9 cellular contexts compared by ENCODE assay signal in the genomic region with DNA sequence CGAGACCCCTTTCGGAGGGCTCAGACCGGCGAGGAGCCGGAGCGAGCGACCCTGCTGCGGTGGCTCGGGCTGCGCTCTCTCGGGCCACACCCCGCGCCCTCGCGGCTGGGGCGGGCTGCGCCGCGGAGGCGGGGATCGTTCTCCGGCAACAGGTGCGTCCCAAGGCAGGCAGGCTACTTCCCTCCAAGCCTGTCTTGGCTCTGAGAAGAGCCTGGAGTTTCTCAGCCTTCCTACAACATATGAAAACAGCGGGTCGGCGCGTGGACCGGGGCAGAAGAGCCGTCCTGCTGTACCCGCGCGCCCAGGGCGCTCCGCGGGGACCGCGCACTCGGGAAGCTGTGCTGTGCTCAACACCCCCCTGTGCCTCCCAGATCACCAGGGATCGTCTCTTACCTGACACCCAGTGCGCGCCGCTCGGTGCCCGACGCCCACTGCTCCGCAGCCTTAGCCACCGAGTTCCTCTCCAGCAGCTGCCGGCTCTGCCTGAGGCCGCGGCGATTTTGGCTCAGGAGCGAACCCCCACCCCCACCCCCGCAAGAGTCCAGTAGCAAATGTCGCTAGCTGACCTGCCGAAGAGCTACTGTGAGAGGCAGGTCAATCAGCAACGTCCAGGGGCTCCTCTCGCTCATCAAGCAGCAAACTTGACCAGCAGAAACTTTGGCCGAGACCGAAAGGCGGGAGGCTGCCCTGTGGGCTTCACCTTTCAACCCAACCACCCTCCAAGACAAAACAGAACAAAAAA. TPM values are rescaled to one million over a fixed set of nuclear protein-coding genes. Genes with fewer than 3 reads are reported as not detected.
DNase-seq lines count a peak whose midpoint lies in the region; ATAC-seq, FAIRE-seq and TF ChIP-seq lines count a peak whose summit lies in the region.
"Had no signal": no experiment of that assay in that cellular context is flagged by ENCODE, and none has a peak within 500 bp of the region (broad histone marks: within the 10 kb centered on the region; RNA-seq: fewer than 3 reads in every experiment).

No MANE protein-coding gene starts in this region.

- no peak overlapping the region for H2BK120ac ChIP-seq in H1 (replicated peaks; ENCODE audit: low read depth, low read length)

- H2BK20ac ChIP-seq in H1 (ENCODE audit: low read length) = no peak overlapping the region

- no peak overlapping the region for H4K91ac ChIP-seq in H1 (replicated peaks; ENCODE audit: insufficient read length, low read length)

- no peak overlapping the region for H3K14ac ChIP-seq in H1 (ENCODE audit: insufficient read length)

- H4K5ac ChIP-seq in H1 (ENCODE audit: insufficient read length, low read depth, low read length) = no peak overlapping the region

- no peak overlapping the region for H3K4ac ChIP-seq in H1 (replicated peaks; ENCODE audit: insufficient read length, low read depth, low read length)

- no peaks in the 10 kb centered on the region for H3F3A ChIP-seq in PC-3 (ENCODE audit: low read length, unreplicated experiment)

- no peak overlapping the region for H3K4me3 Mint-ChIP-seq in natural killer cell treated with Interleukin-12 subunit alpha and Interleukin-12 subunit beta and Interleukin-15 and Interleukin-18, amount 100 ng/mL, for 72 hours

- H3K79me1 ChIP-seq in H1 (ENCODE audit: low read depth, low read length) = no peaks in the 10 kb centered on the region

- H2AK5ac ChIP-seq in H1 (ENCODE audit: low read depth, low read length) = no peak overlapping the region

- WGBS in H1 (ENCODE audit: extremely low coverage in 1 of 2, insufficient coverage in 1 of 2, insufficient read length in 1 of 2, insufficient replicate concordance in 2 of 2, low coverage in 1 of 2, low lambda C conversion rate in 2 of 2, missing lambda C conversion rate in 1 of 2), 2 experiments = 2% methylated on average over 50 of the region's 60 CpGs; no CpG with 5 or more reads in 1 of the 2 experiments

- no peak for TF ChIP-seq CTCF in PC-3 (conservative IDR thresholded peaks at IDR 0.05; ENCODE audit: low read depth, low read length)
- no peak for TF ChIP-seq CTCF in H1 (IDR thresholded peaks at IDR 0.05; ENCODE audit: control extremely low read depth in 1 of 3, insufficient read depth in 1 of 3, low read depth in 1 of 3, low read length in 3 of 3)

- intact Hi-C loops in PC-3 (cut with micrococcal nuclease) = no loop called here

- no peak for TF ChIP-seq RAD21 in H1 (IDR thresholded peaks at IDR 0.05 in 1 of 2, conservative IDR thresholded peaks at IDR 0.05 in 1 of 2; ENCODE audit: low read depth in 2 of 2, low read length in 2 of 2)

- H3K36me3 ChIP-seq in ES-I3 (ENCODE audit: insufficient read depth, low read length) (no peaks in the 10 kb centered on the region), PC-3 (ENCODE audit: low read depth, low read length) (no peaks in the 10 kb centered on the region), H1 (ENCODE audit: control insufficient read depth in 2 of 4, insufficient read depth in 4 of 4, low read length in 3 of 4) (no peaks in the 10 kb centered on the region)

- no peaks in the 10 kb centered on the region for H3K79me2 ChIP-seq in PC-3 (ENCODE audit: low read length)
- no peaks in the 10 kb centered on the region for H3K79me2 ChIP-seq in H1 (ENCODE audit: control insufficient read depth in 1 of 2, insufficient read depth in 2 of 2, low read length in 2 of 2)

- peaks cover 3% of the 10 kb centered on the region; the same call in 1 of the 2 replicates for H3K4me1 ChIP-seq in ES-I3 (ENCODE audit: insufficient read depth, low read length)
- H3K4me1 ChIP-seq in PC-3 (ENCODE audit: insufficient read depth, low read length) = no peaks in the 10 kb centered on the region
- H3K4me1 ChIP-seq in H1 (replicated peaks in 1 of 4; ENCODE audit: control insufficient read depth in 3 of 4, insufficient read depth in 4 of 4, low read length in 3 of 4) = peaks cover 3 to 38% (median 16%) of the 10 kb centered on the region in 4 experiments

- peaks cover 18 to 27% of the 10 kb centered on the region in 2 donors for H3K4me1 Mint-ChIP-seq in natural killer cell treated with Interleukin-12 subunit alpha and Interleukin-12 subunit beta and Interleukin-15 and Interleukin-18, amount 100 ng/mL, for 72 hours (ENCODE audit: low read depth in 2 of 2)

- no peak for TF ChIP-seq EP300 in H1 (IDR thresholded peaks at IDR 0.05; ENCODE audit: borderline replicate concordance in 1 of 2, low read depth in 2 of 2, low read length in 2 of 2)

- CTCF ChIA-PET in PC-3 (lab: Charles Lee) (no interaction called here), H1 (lab: Charles Lee; ENCODE audit: partially characterized antibody) (interaction anchor here (0.6 to 4.8 kb wide), 8 partner anchors 9 to 376 kb away, joined by 3 to 55 read pairs (median 4); no protein-coding TSS in a partner anchor)

- H3K27ac Mint-ChIP-seq in natural killer cell treated with Interleukin-12 subunit alpha and Interleukin-12 subunit beta and Interleukin-15 and Interleukin-18, amount 100 ng/mL, for 72 hours = no peak overlapping the region

- POLR2A ChIA-PET in PC-3 (lab: Charles Lee; ENCODE audit: unreplicated experiment) (no interaction called here), H1 (lab: Charles Lee; ENCODE audit: partially characterized antibody) (interaction anchor here (1.6 kb wide), 1 partner anchor 9 kb away, joined by 7 read pairs; no protein-coding TSS in a partner anchor)

- ATAC-seq in PC-3 (no peak), HG02938 (IDR thresholded peaks at IDR 0.05; ENCODE audit: unreplicated experiment) (no peak), HG03196 (IDR thresholded peaks at IDR 0.05; ENCODE audit: unreplicated experiment) (no peak)
- ATAC-seq in natural killer cell treated with Interleukin-12 subunit alpha and Interleukin-12 subunit beta and Interleukin-15 and Interleukin-18, amount 100 ng/mL, for 72 hours = peak; percentile 28 to 46

- peak overlapping the region; percentile 63 for H2BK12ac ChIP-seq in H1 (ENCODE audit: low read depth, low read length)

- peaks cover 42 to 72% of the 10 kb centered on the region in 2 donors for H3K27me3 Mint-ChIP-seq in natural killer cell treated with Interleukin-12 subunit alpha and Interleukin-12 subunit beta and Interleukin-15 and Interleukin-18, amount 100 ng/mL, for 72 hours

- peaks cover 5% of the 10 kb centered on the region for H3K36me3 Mint-ChIP-seq in natural killer cell treated with Interleukin-12 subunit alpha and Interleukin-12 subunit beta and Interleukin-15 and Interleukin-18, amount 100 ng/mL, for 72 hours

- H3K9ac ChIP-seq in ES-I3 (ENCODE audit: low read depth, low read length) (peak overlapping the region; percentile 46; the same call in 1 of the 2 replicates), PC-3 (ENCODE audit: low read length) (no peak overlapping the region), H1 (replicated peaks in 1 of 4; ENCODE audit: extremely low read depth in 1 of 4, low read depth in 3 of 4, low read length in 3 of 4) (no peak overlapping the region)

- DNase-seq in PC-3 (no peak), H1 (ENCODE audit: low read depth in 1 of 2, low spot score in 2 of 2) (peak in 1 of 2 experiments; percentile 77), occipital lobe (lab: John Stamatoyannopoulos, UW) (no peak)
- no peak for DNase-seq in natural killer cell treated with Interleukin-12 subunit alpha and Interleukin-12 subunit beta and Interleukin-15 and Interleukin-18, amount 100 ng/mL, for 72 hours (ENCODE audit: low spot score)
- no peak for DNase-seq in activated CD4-positive, CD25-positive, alpha-beta regulatory T cell treated with anti-CD3 and anti-CD28 coated beads, Interleukin-2, amount 50 U/mL, for 72 hours

- H2AFZ ChIP-seq in PC-3 (ENCODE audit: low read length) = no peak overlapping the region
- H2AFZ ChIP-seq in H1 (ENCODE audit: low read length) = 0 out of 2 replicates have a peak overlapping the region, but pooled peaks have one; percentile 9

- no peak for TF ChIP-seq POLR2A in H1 (IDR thresholded peaks at IDR 0.05; ENCODE audit: control extremely low read depth in 1 of 2, low read depth in 2 of 2, low read length in 2 of 2)

- H3K56ac ChIP-seq in H1 (replicated peaks; ENCODE audit: insufficient read length, low read depth, low read length) = no peak overlapping the region

- no peaks in the 10 kb centered on the region for H3K9me2 ChIP-seq in PC-3 (replicated peaks; ENCODE audit: low read length)

- H2BK15ac ChIP-seq in H1 (ENCODE audit: low read length) = no peak overlapping the region

- H3K9me3 Mint-ChIP-seq in natural killer cell treated with Interleukin-12 subunit alpha and Interleukin-12 subunit beta and Interleukin-15 and Interleukin-18, amount 100 ng/mL, for 72 hours = no peaks in the 10 kb centered on the region

- peak overlapping the region; percentile 10; the same call in 1 of the 2 replicates for H2BK5ac ChIP-seq in H1 (ENCODE audit: low read depth, low read length)

- H3K4me2 ChIP-seq in PC-3 (ENCODE audit: low read length) (no peak overlapping the region), H1 (ENCODE audit: insufficient read depth in 1 of 2, low read depth in 2 of 2, low read length in 2 of 2) (peak overlapping the region; percentile 91 to 99)

- H3K18ac ChIP-seq in H1 (ENCODE audit: extremely low read depth, low read length) = peak overlapping the region; percentile 66; the same call in 1 of the 2 replicates

- peaks cover 25% of the 10 kb centered on the region; the same call in 1 of the 2 replicates for H3K23me2 ChIP-seq in H1 (ENCODE audit: low read depth, low read length)

- H3K9me3 ChIP-seq in ES-I3 (ENCODE audit: control insufficient read depth, insufficient read depth, low read length) = no peaks in the 10 kb centered on the region
- H3K9me3 ChIP-seq in PC-3 (ENCODE audit: low read length) = no peaks in the 10 kb centered on the region
- H3K9me3 ChIP-seq in H1 (ENCODE audit: insufficient read depth in 2 of 2, low read depth in 1 of 2, low read length in 1 of 2) = no peaks in the 10 kb centered on the region

- H3K27ac ChIP-seq in PC-3 (ENCODE audit: low read length) = no peak overlapping the region
- H3K27ac ChIP-seq in H1 (ENCODE audit: low read depth, low read length) = no peak overlapping the region

- H4K8ac ChIP-seq in H1 (ENCODE audit: extremely low read depth, insufficient read depth, low read length) = peak overlapping the region; percentile 86; the same call in 1 of the 2 replicates

- H3K27me3 ChIP-seq in PC-3 (ENCODE audit: low read length) (peaks cover 70% of the 10 kb centered on the region), H1 (replicated peaks in 1 of 4; ENCODE audit: control insufficient read depth in 3 of 4, extremely low read depth in 1 of 4, insufficient read depth in 3 of 4, low read length in 3 of 4) (peaks cover 46 to 74% (median 65%) of the 10 kb centered on the region in 4 experiments)

- BruUV-seq in PC-3 (replicated peaks; lab: Mats Ljungman, UMichigan) = no TSS peak

- H3K4me3 ChIP-seq in PC-3 (ENCODE audit: low read length) = 0 out of 2 replicates have a peak overlapping the region, but pooled peaks have one; percentile 18
- peak overlapping the region; percentile 38 to 62 (median 55) for H3K4me3 ChIP-seq in H1 (ENCODE audit: extremely low read depth in 1 of 4, insufficient read depth in 2 of 4, low read depth in 3 of 4, low read length in 4 of 4)

- H3K23ac ChIP-seq in H1 (ENCODE audit: insufficient read length) = no peak overlapping the region

- FAIRE-seq in H1 (lab: Jason Lieb, UNC) = no peak

- no peaks in the 10 kb centered on the region for H4K20me1 ChIP-seq in PC-3 (ENCODE audit: low read length)
- H4K20me1 ChIP-seq in H1 (replicated peaks in 1 of 2; ENCODE audit: control insufficient read depth in 1 of 2, insufficient read depth in 2 of 2, low read length in 2 of 2) = no peaks in the 10 kb centered on the region

RNA-seq across cellular contexts. Expression of gene OLIG3, which starts 3.7 kb away (rescaled TPM):
- total RNA-seq in PC-3 (2014; rRNA removed) (not detected in 2 replicates), occipital lobe (not detected)
- total RNA-seq in H1 (2021; fragmentation: NEBNext Ultra II Directional; extraction: Animal tissue kit (Norgen Biotek cat#: 25700)) = 0.60 and 0.77 TPM in 2 replicates
- polyA plus RNA-seq in H1 (2011; rRNA removed) = 1.3 and 1.4 TPM in 2 replicates
- polyA plus RNA-seq in H1 (2011; cell fraction: cytosol; rRNA removed) = 0.70 TPM
- 0.67 TPM for polyA plus RNA-seq in H1 (2011; cell fraction: nucleus; rRNA removed)
- polyA plus RNA-seq in H1 (2012, experiment 1 of 2) = 0.74 to 0.88 TPM (median 0.79 TPM) in 4 replicates
- 0.62 TPM for polyA plus RNA-seq in H1 (2012, experiment 2 of 2)
- polyA plus RNA-seq in H1 (2013, experiment 1 of 2) = 0.14 TPM
- polyA plus RNA-seq in H1 (2013, experiment 2 of 2) = 0.26 TPM
- 0.27 and 0.38 TPM in 2 replicates for polyA minus RNA-seq in H1 (2011; rRNA and poly(A)+ RNA removed)
- 0.51 TPM for polyA minus RNA-seq in H1 (2011; cell fraction: cytosol; rRNA and poly(A)+ RNA removed)
- 1.2 TPM for polyA minus RNA-seq in H1 (2011; cell fraction: nucleus; rRNA and poly(A)+ RNA removed)
- under 1 TPM in 1 of 2 donors, not detected in 1; 0.81 TPM for total RNA-seq in natural killer cell treated with Interleukin-12 subunit alpha and Interleukin-12 subunit beta and Interleukin-15 and Interleukin-18, amount 100 ng/mL, for 72 hours
- total RNA-seq: fibroblast of villous mesenchyme had no signal

Comparison
In these comparisons a context has a peak if more than half of its experiments do, and no peak if none do; other contexts are left out.
1. ATAC-seq: peak in natural killer cell treated with Interleukin-12 subunit alpha and Interleukin-12 subunit beta and Interleukin-15 and Interleukin-18, amount 100 ng/mL, for 72 hours (2 of 2); none in PC-3 (single experiment), HG02938 (single experiment) and HG03196 (single experiment).